In the genomic region with DNA sequence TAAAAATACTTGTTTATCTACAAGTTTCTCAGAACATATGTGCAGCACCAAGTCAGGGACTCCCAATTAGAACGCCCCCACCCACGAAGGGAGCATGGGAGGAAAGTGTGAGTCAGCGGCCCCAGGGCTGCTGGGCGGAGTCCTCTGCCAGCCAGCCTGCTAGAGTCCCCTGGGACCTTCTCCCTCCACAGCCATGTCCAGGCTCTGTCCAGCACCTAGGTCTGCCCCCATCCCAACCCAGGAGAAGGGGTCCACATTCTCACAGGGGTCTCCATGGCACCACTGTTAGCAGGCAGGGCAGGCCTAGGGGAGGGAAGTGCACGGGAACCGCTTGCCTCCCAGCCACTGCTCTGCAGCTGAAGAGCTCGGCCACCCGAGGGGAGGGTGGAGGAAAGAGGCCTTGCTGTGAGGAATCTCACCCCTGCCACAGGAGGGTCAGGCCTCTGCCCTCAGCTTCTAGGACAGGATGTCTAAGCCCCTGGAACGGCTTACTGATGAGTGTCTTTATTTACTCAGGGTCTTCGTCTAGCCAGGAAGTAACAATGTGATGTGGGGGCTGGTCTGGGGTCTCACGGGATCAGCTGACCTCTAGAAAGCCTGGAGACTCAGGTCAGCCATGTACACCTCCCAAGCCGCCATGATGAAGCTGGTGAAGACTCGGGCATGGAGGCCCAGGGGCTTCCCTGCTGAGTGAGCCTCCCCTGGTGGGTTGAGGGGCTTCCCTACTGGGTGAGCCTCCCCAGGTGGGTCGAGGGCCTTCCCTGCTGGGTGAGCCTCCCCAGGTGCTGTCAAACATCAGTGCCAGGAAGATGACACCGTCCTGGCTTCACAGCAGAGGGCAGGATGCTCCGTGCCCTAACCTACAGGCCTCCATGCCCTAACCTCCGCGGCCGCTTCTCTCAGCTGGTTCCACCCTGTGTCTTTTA, we compare ENCODE assay signal across 11 cellular contexts.
DNase-seq lines count a peak whose midpoint lies in the region; ATAC-seq, FAIRE-seq and TF ChIP-seq lines count a peak whose summit lies in the region.
"Had no signal": no experiment of that assay in that cellular context is flagged by ENCODE, and none has a peak within 500 bp of the region (broad histone marks: within the 10 kb centered on the region; RNA-seq: fewer than 3 reads in every experiment).

No MANE protein-coding gene starts in this region.

- no peaks in the 10 kb centered on the region for H3K9me1 ChIP-seq in endothelial cell of umbilical vein (replicated peaks; ENCODE audit: control insufficient read depth, extremely low read depth, insufficient read depth, low read length)

- BruUV-seq in endothelial cell of umbilical vein (replicated peaks; lab: Mats Ljungman, UMichigan): no TSS peak

- H3K4me3 ChIP-seq in endothelial cell of umbilical vein (replicated peaks in 1 of 3; ENCODE audit: insufficient read depth in 1 of 3, low read depth in 1 of 3, low read length in 3 of 3) (no peak overlapping the region), esophagus squamous epithelium (no peak overlapping the region)

- no peak for TF ChIP-seq POLR2A in endothelial cell of umbilical vein (IDR thresholded peaks at IDR 0.05; ENCODE audit: low read depth, low read length)
- TF ChIP-seq POLR2A in esophagus squamous epithelium (IDR thresholded peaks at IDR 0.05): no peak

- no peak for FAIRE-seq in endothelial cell of umbilical vein (lab: Jason Lieb, UNC)
- FAIRE-seq: frontal cortex had no signal

- POLR2A ChIA-PET in endothelial cell of umbilical vein (lab: Charles Lee): no interaction called here

- H4K20me1 ChIP-seq in endothelial cell of umbilical vein (replicated peaks; ENCODE audit: control insufficient read depth, extremely low read depth, insufficient read depth, low read length): no peaks in the 10 kb centered on the region

- H2AFZ ChIP-seq in endothelial cell of umbilical vein (ENCODE audit: low read depth, low read length): no peak overlapping the region

- H3K27me3 ChIP-seq in endothelial cell of umbilical vein (ENCODE audit: control insufficient read depth in 2 of 2, insufficient read depth in 2 of 2, low read length in 2 of 2) (no peaks in the 10 kb centered on the region), esophagus squamous epithelium (peaks cover 0 to 68% (median 0%) of the 10 kb centered on the region in 4 donors)

- H3K4me2 ChIP-seq in endothelial cell of umbilical vein (ENCODE audit: insufficient read depth, low read length): no peak overlapping the region
- H3K4me2 ChIP-seq: KMS-11 had no signal

- H3K36me3 ChIP-seq in endothelial cell of umbilical vein (ENCODE audit: control insufficient read depth in 2 of 2, extremely low read depth in 1 of 2, insufficient read depth in 2 of 2, low read length in 2 of 2) (no peaks in the 10 kb centered on the region), esophagus squamous epithelium (no peaks in the 10 kb centered on the region)

- ATAC-seq in HG03196 (IDR thresholded peaks at IDR 0.05; ENCODE audit: unreplicated experiment): no peak
- ATAC-seq: naive thymus-derived CD4-positive, alpha-beta T cell had no signal

- peak; percentile 9 for DNase-seq in ELR (ENCODE audit: low read depth)
- DNase-seq in RPMI7951 (ENCODE audit: low read depth): peak; percentile 41
- peak; percentile 3 for DNase-seq in endothelial cell of umbilical vein (ENCODE audit: low read depth, low spot score)
- DNase-seq in stimulated activated CD4-positive, alpha-beta T cell treated with anti-CD3 and anti-CD28 coated beads, Interleukin-2, amount 100 ng/mL, for 48 hours: peak; percentile 22 to 23
- no peak for DNase-seq in cerebellar nuclear complex (lab: John Stamatoyannopoulos, UW)
- no peak for DNase-seq in glomerular visceral epithelial cell (ENCODE audit: extremely low spot score)
- DNase-seq in esophagus squamous epithelium (lab: John Stamatoyannopoulos, UW): no peak

- dilution Hi-C loops in endothelial cell of umbilical vein (cut with MboI; ENCODE audit: extremely low pct_ligation_motif_present, low sequenced_read_pairs): no loop called here

- H3K79me2 ChIP-seq in endothelial cell of umbilical vein (ENCODE audit: control insufficient read depth, insufficient read depth, low read length): no peaks in the 10 kb centered on the region

- no peak for TF ChIP-seq CTCF in endothelial cell of umbilical vein (IDR thresholded peaks at IDR 0.05; ENCODE audit: extremely low read depth in 1 of 2, insufficient read depth in 1 of 2, low read depth in 1 of 2, low read length in 2 of 2)
- no peak for TF ChIP-seq CTCF in esophagus squamous epithelium (IDR thresholded peaks at IDR 0.05)

- CTCF ChIA-PET in endothelial cell of umbilical vein (lab: Charles Lee): no interaction called here

- no peak overlapping the region for H3K9ac ChIP-seq in endothelial cell of umbilical vein (replicated peaks; ENCODE audit: extremely low read depth, insufficient read depth, low read length)
- H3K9ac ChIP-seq: KMS-11 had no signal

- intact Hi-C loops in endothelial cell of umbilical vein (cut with micrococcal nuclease): no loop called here
- intact Hi-C loops in esophagus squamous epithelium (cut with DNase I): no loop called here

- WGBS in esophagus squamous epithelium, 2 donors: 20 to 71% methylated on average over 6 to 7 of the region's 19 CpGs

- H3K4me1 ChIP-seq in endothelial cell of umbilical vein (ENCODE audit: control insufficient read depth, extremely low read depth, insufficient read depth, low read length) (no peaks in the 10 kb centered on the region), esophagus squamous epithelium (peaks cover 3 to 5% (median 5%) of the 10 kb centered on the region in 3 donors)

- H3K9me3 ChIP-seq in endothelial cell of umbilical vein (replicated peaks; ENCODE audit: control insufficient read depth, insufficient read depth, low read length) (no peaks in the 10 kb centered on the region), esophagus squamous epithelium (no peaks in the 10 kb centered on the region)

- H3K27ac ChIP-seq in endothelial cell of umbilical vein (ENCODE audit: insufficient read depth, low read depth, low read length): no peak overlapping the region
- H3K27ac ChIP-seq in esophagus squamous epithelium: no peak overlapping the region
- H3K27ac ChIP-seq: KMS-11 had no signal

TF ChIP-seq in endothelial cell of umbilical vein, 7 proteins besides CTCF, POLR2A, EP300 and RAD21:
- TF ChIP-seq JUN (IDR thresholded peaks at IDR 0.05; ENCODE audit: borderline replicate concordance, insufficient read depth, insufficient read length, low read depth) (no peak), FOS (IDR thresholded peaks at IDR 0.05; ENCODE audit: borderline replicate concordance, insufficient read depth, low read length) (no peak), MYC (IDR thresholded peaks at IDR 0.05; ENCODE audit: low read depth, low read length) (no peak), EZH2 (IDR thresholded peaks at IDR 0.05; ENCODE audit: borderline replicate concordance, low read depth, low read length, severe bottlenecking) (no peak), GATA2 (IDR thresholded peaks at IDR 0.05; ENCODE audit: insufficient read depth, insufficient read length, low read depth, low read length) (no peak), POLR2AphosphoS5 (IDR thresholded peaks at IDR 0.05; ENCODE audit: insufficient read depth, low read depth, low read length) (no peak)
- TF ChIP-seq, protein P1, sequence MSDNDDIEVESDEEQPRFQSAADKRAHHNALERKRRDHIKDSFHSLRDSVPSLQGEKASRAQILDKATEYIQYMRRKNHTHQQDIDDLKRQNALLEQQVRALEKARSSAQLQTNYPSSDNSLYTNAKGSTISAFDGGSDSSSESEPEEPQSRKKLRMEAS (IDR thresholded peaks at IDR 0.05; ENCODE audit: insufficient read depth, insufficient read length): no peak

Comparison
In these comparisons a context has a peak if more than half of its experiments do, and no peak if none do; other contexts are left out.
1. DNase-seq: peak in ELR (single experiment), RPMI7951 (single experiment), endothelial cell of umbilical vein (single experiment) and stimulated activated CD4-positive, alpha-beta T cell treated with anti-CD3 and anti-CD28 coated beads, Interleukin-2, amount 100 ng/mL, for 48 hours (2 of 2); none in cerebellar nuclear complex (0 of 2), glomerular visceral epithelial cell (single experiment) and esophagus squamous epithelium (single experiment).